14 cellular contexts compared by ENCODE assay signal in genomic region chr2:150174396-150174795, GRCh38.
DNase-seq lines count a peak whose midpoint lies in the region; ATAC-seq, FAIRE-seq and TF ChIP-seq lines count a peak whose summit lies in the region.
"Had no signal": no experiment of that assay in that cellular context is flagged by ENCODE, and none has a peak within 500 bp of the region (broad histone marks: within the 10 kb centered on the region; RNA-seq: fewer than 3 reads in every experiment).

No MANE protein-coding gene starts in this region.

- CTCF ChIA-PET in A549 (lab: Yijun Ruan, JAX), result interaction anchor here (1.5 kb wide), 1 partner anchor 8 kb away, joined by 3 read pairs; no protein-coding TSS in a partner anchor

- no peak for DNase-seq in A549 (ENCODE audit: low read depth in 1 of 2, low spot score in 1 of 2)
- peak; percentile 93 for DNase-seq in LNCaP clone FGC (ENCODE audit: low read depth)
- no peak for DNase-seq in kidney
- DNase-seq in small intestine, result peak; percentile 14
- DNase-seq in Ammon's horn (ENCODE audit: low spot score), result no peak
- no peak for DNase-seq in epidermal melanocyte (ENCODE audit: insufficient read length, low spot score)
- DNase-seq: Caco-2; CD8-positive, alpha-beta memory T cell; DMS53; GF-D8; GOT3; H9 had no signal

- H3K4me2 ChIP-seq in A549, result peak overlapping the region; percentile 27; the same call in 2 of the 3 replicates

- intact Hi-C loops in kidney (cut with DNase I), result no loop called here

- H3K36me3 ChIP-seq in kidney (ENCODE audit: control insufficient read depth in 1 of 2, insufficient read depth in 2 of 2, low read length in 2 of 2), result no peaks in the 10 kb centered on the region
- H3K36me3 ChIP-seq in small intestine (ENCODE audit: control insufficient read depth in 2 of 2, insufficient read depth in 2 of 2, low read length in 2 of 2), result no peaks in the 10 kb centered on the region

- FAIRE-seq in A549 (lab: Jason Lieb, UNC) (no peak), kidney (lab: Jason Lieb, UNC) (peak; percentile 13), small intestine (lab: Jason Lieb, UNC) (no peak)
- FAIRE-seq: A204.1 had no signal

- TF ChIP-seq CTCF in A549 (IDR thresholded peaks at IDR 0.05) (no peak), LNCaP clone FGC (IDR thresholded peaks at IDR 0.05; ENCODE audit: control insufficient read depth, extremely low read depth, insufficient read depth) (no peak), kidney (IDR thresholded peaks at IDR 0.05; ENCODE audit: borderline replicate concordance, extremely low read depth, insufficient read depth) (no peak)

- H3K9me3 ChIP-seq in A549 (no peaks in the 10 kb centered on the region), kidney (ENCODE audit: control insufficient read depth in 1 of 2, low read length in 2 of 2) (no peaks in the 10 kb centered on the region), small intestine (ENCODE audit: control insufficient read depth, low read depth) (no peaks in the 10 kb centered on the region)

- H3K4me3 ChIP-seq in A549, result no peak overlapping the region
- H3K4me3 ChIP-seq in LNCaP clone FGC (ENCODE audit: low read depth, low read length), result no peak overlapping the region
- no peak overlapping the region for H3K4me3 ChIP-seq in kidney (ENCODE audit: low read length in 2 of 2)
- H3K4me3 ChIP-seq in small intestine (ENCODE audit: low read depth in 1 of 2, low read length in 2 of 2), result no peak overlapping the region

- ATAC-seq in A549 (no peak), GM21825 (IDR thresholded peaks at IDR 0.05; ENCODE audit: unreplicated experiment) (no peak)

- no peak for TF ChIP-seq POLR2A in A549 (IDR thresholded peaks at IDR 0.05; ENCODE audit: low read length)

- no peak overlapping the region for H3K9ac ChIP-seq in kidney (ENCODE audit: low read length in 2 of 2)

- H3K4me1 ChIP-seq in A549 (peaks cover 34% of the 10 kb centered on the region), kidney (ENCODE audit: control insufficient read depth in 1 of 2, insufficient read depth in 1 of 2, low read depth in 1 of 2, low read length in 2 of 2) (no peaks in the 10 kb centered on the region), small intestine (ENCODE audit: control insufficient read depth in 2 of 2, insufficient read depth in 1 of 2, low read depth in 1 of 2, low read length in 1 of 2) (no peaks in the 10 kb centered on the region)

- H3K27me3 ChIP-seq in small intestine (ENCODE audit: control insufficient read depth in 2 of 2, insufficient read depth in 2 of 2, low read length in 2 of 2), result no peaks in the 10 kb centered on the region

- TF ChIP-seq EP300 in A549 (IDR thresholded peaks at IDR 0.05), result no peak

- POLR2A ChIA-PET in A549 (lab: Yijun Ruan, JAX), result no interaction called here

- peak overlapping the region in 1 of 2 experiments; percentile 62; a peak in 1 of 6 replicates for H3K27ac ChIP-seq in A549
- no peak overlapping the region for H3K27ac ChIP-seq in kidney (ENCODE audit: low read depth in 2 of 2, low read length in 2 of 2)
- no peak overlapping the region for H3K27ac ChIP-seq in small intestine (ENCODE audit: low read depth in 1 of 2, low read length in 1 of 2)

- TF ChIP-seq RAD21 in A549 (conservative IDR thresholded peaks at IDR 0.05 in 1 of 2, IDR thresholded peaks at IDR 0.05 in 1 of 2), result no peak

TF ChIP-seq in A549, 52 proteins besides CTCF, POLR2A, EP300 and RAD21:
- TF ChIP-seq POLR2AphosphoS2 (conservative IDR thresholded peaks at IDR 0.05; ENCODE audit: low read length), result no peak
- TF ChIP-seq GATA3 (IDR thresholded peaks at IDR 0.05; ENCODE audit: borderline replicate concordance), result no peak
- TF ChIP-seq REST (IDR thresholded peaks at IDR 0.05), result no peak
- no peak for TF ChIP-seq TP53 (CRISPR knock-in tag; IDR thresholded peaks at IDR 0.05)
- TF ChIP-seq ELK1 (IDR thresholded peaks at IDR 0.05; ENCODE audit: low read depth, low read length), result no peak
- TF ChIP-seq MYC (IDR thresholded peaks at IDR 0.05; ENCODE audit: borderline replicate concordance, low read length), result no peak
- TF ChIP-seq USF2 (IDR thresholded peaks at IDR 0.05), result no peak
- no peak for TF ChIP-seq SMC3 (IDR thresholded peaks at IDR 0.05)
- TF ChIP-seq JUNB (IDR thresholded peaks at IDR 0.05), result no peak

Comparison
In these comparisons a context has a peak if more than half of its experiments do, and no peak if none do; other contexts are left out.
1. DNase-seq: peak in LNCaP clone FGC (single experiment) and small intestine (single experiment); none in A549 (0 of 2), kidney (single experiment), Ammon's horn (single experiment) and epidermal melanocyte (single experiment).